Comparison of ENCODE assay signal across 37 cellular contexts in genomic region chr10:61406282-61406681, GRCh38. TPM values are rescaled to one million over a fixed set of nuclear protein-coding genes. Genes with fewer than 3 reads are reported as not detected.
"Had no signal": no experiment of that assay in that cellular context is flagged by ENCODE, and none has a peak within 500 bp of the region (broad histone marks: within the 10 kb centered on the region; RNA-seq: fewer than 3 reads in every experiment).

No MANE protein-coding gene starts in this region.

- FAIRE-seq: bronchial epithelial cell, RCC 7860, TTC549 had no signal

- H3K9me3 ChIP-seq: MG63 had no signal

- H3K36me3 ChIP-seq: MG63 had no signal

- H3K4me3 Mint-ChIP-seq: activated CD4-positive, alpha-beta T cell treated with anti-CD3 and anti-CD28 coated beads, Interleukin-2, amount 10 ng/mL, durations not matched to agents 24 days and 14 days; activated CD8-positive, alpha-beta T cell treated with anti-CD3 and anti-CD28 coated beads for 36 hours; activated T-cell treated with anti-CD3 and anti-CD28 coated beads, Interleukin-2, amount 50 U/mL, for 72 hours; activated T-helper 17 cell treated with anti-CD3 and anti-CD28 coated beads, Interleukin-2, amount 50 U/mL, for 72 hours; brain; T-helper 1 cell treated with Interleukin-12 subunit alpha and Interleukin-12 subunit beta and Interleukin-4 antibody, amounts not matched to agents 30 μg/mL and 1 μg/mL, for 36 hours; T-helper 2 cell treated with Interferon-gamma antibody and Interleukin-4, amounts not matched to agents 5 μg/mL and 100 μg/mL, for 36 hours had no signal

- H3K27me3 ChIP-seq: MG63 had no signal

- DNase-seq: activated CD4-positive, alpha-beta T cell treated with anti-CD3 and anti-CD28 coated beads, Interleukin-2, amount 10 ng/mL, durations not matched to agents 24 days and 14 days; activated CD4-positive, alpha-beta T cell treated with anti-CD3 and anti-CD28 coated beads, Interleukin-2, amount 50 U/mL, for 4 hours; activated CD8-positive, alpha-beta T cell treated with anti-CD3 and anti-CD28 coated beads for 36 hours; activated effector memory CD4-positive, alpha-beta T cell treated with anti-CD3 and anti-CD28 coated beads, Interleukin-2, amount 50 U/mL, for 16 hours; activated naive CD4-positive, alpha-beta T cell treated with Interleukin-2 at 50 U/mL for 16 hours; activated T-cell treated with anti-CD3 and anti-CD28 coated beads, Interleukin-2, amount 50 U/mL, for 1 hour; activated T-cell treated with anti-CD3 and anti-CD28 coated beads, Interleukin-2, amount 50 U/mL, for 72 hours; anterior cingulate cortex; caudate nucleus; cerebellar nuclear complex; Kasumi-1; MG63; MV-4-11; NCI-H1092; NCI-H1436 treated with DMSO at 0.1 percent for 48 hours; NCI-H187; NCI-H2029 treated with DMSO at 0.1 percent for 48 hours; NCI-H2107; NCI-H2171; NCI-H510A; NCI-H526; NCI-H748 treated with DMSO at 0.1 percent for 48 hours; NK-92 treated with Interleukin-12 subunit alpha and Interleukin-12 subunit beta, amount 100 ng/mL, for 24 hours; PC-3; SIG-M5 had no signal

- H3K4me3 ChIP-seq: MG63 had no signal

- H3K27ac Mint-ChIP-seq: activated CD4-positive, alpha-beta T cell treated with anti-CD3 and anti-CD28 coated beads, Interleukin-2, amount 10 ng/mL, durations not matched to agents 24 days and 14 days; activated CD8-positive, alpha-beta T cell treated with anti-CD3 and anti-CD28 coated beads for 36 hours; activated naive CD4-positive, alpha-beta T cell treated with anti-CD3 and anti-CD28 coated beads, Interleukin-2, amount 50 U/mL, for 72 hours; activated T-cell treated with anti-CD3 and anti-CD28 coated beads, Interleukin-2, amount 50 U/mL, for 72 hours; activated T-helper 17 cell treated with anti-CD3 and anti-CD28 coated beads, Interleukin-2, amount 50 U/mL, for 72 hours; brain; T-helper 1 cell treated with Interleukin-12 subunit alpha and Interleukin-12 subunit beta and Interleukin-4 antibody, amounts not matched to agents 30 μg/mL and 1 μg/mL, for 36 hours; T-helper 2 cell treated with Interferon-gamma antibody and Interleukin-4, amounts not matched to agents 5 μg/mL and 100 μg/mL, for 36 hours had no signal

- H3K4me1 Mint-ChIP-seq: activated CD4-positive, alpha-beta T cell treated with anti-CD3 and anti-CD28 coated beads, Interleukin-2, amount 10 ng/mL, durations not matched to agents 24 days and 14 days; activated T-helper 17 cell treated with anti-CD3 and anti-CD28 coated beads, Interleukin-2, amount 50 U/mL, for 72 hours had no signal

- ATAC-seq: activated CD8-positive, alpha-beta T cell treated with anti-CD3 and anti-CD28 coated beads for 36 hours; activated naive CD4-positive, alpha-beta T cell treated with anti-CD3 and anti-CD28 coated beads, Interleukin-2, amount 50 U/mL, for 72 hours; activated T-cell treated with anti-CD3 and anti-CD28 coated beads, Interleukin-2, amount 50 U/mL, for 72 hours; activated T-helper 17 cell treated with anti-CD3 and anti-CD28 coated beads, Interleukin-2, amount 50 U/mL, for 72 hours; PC-3; Right ventricle myocardium inferior had no signal

- H3K27ac ChIP-seq: RWPE1 had no signal

- H3K36me3 Mint-ChIP-seq: activated naive CD4-positive, alpha-beta T cell treated with anti-CD3 and anti-CD28 coated beads, Interleukin-2, amount 50 U/mL, for 72 hours; brain had no signal

- H3K27me3 Mint-ChIP-seq: brain had no signal

- H3K9me3 Mint-ChIP-seq: activated CD4-positive, alpha-beta T cell treated with anti-CD3 and anti-CD28 coated beads, Interleukin-2, amount 10 ng/mL, durations not matched to agents 24 days and 14 days; activated CD8-positive, alpha-beta T cell treated with anti-CD3 and anti-CD28 coated beads for 36 hours; activated naive CD4-positive, alpha-beta T cell treated with anti-CD3 and anti-CD28 coated beads, Interleukin-2, amount 50 U/mL, for 72 hours; activated T-cell treated with anti-CD3 and anti-CD28 coated beads, Interleukin-2, amount 50 U/mL, for 72 hours; activated T-helper 17 cell treated with anti-CD3 and anti-CD28 coated beads, Interleukin-2, amount 50 U/mL, for 72 hours; brain; T-helper 1 cell treated with Interleukin-12 subunit alpha and Interleukin-12 subunit beta and Interleukin-4 antibody, amounts not matched to agents 30 μg/mL and 1 μg/mL, for 36 hours; T-helper 2 cell treated with Interferon-gamma antibody and Interleukin-4, amounts not matched to agents 5 μg/mL and 100 μg/mL, for 36 hours had no signal

RNA-seq across cellular contexts. Expression of gene TMEM26, which starts 46.9 kb away (rescaled TPM):
- total RNA-seq: activated CD4-positive, alpha-beta T cell treated with anti-CD3 and anti-CD28 coated beads, Interleukin-2, amount 10 ng/mL, durations not matched to agents 24 days and 14 days; activated CD8-positive, alpha-beta memory T cell treated with anti-CD3 and anti-CD28 coated beads for 36 hours; activated CD8-positive, alpha-beta T cell treated with anti-CD3 and anti-CD28 coated beads for 36 hours; activated naive CD4-positive, alpha-beta T cell treated with anti-CD3 and anti-CD28 coated beads, Interleukin-2, amount 50 U/mL, for 72 hours; activated T-cell treated with anti-CD3 and anti-CD28 coated beads, Interleukin-2, amount 50 U/mL, for 72 hours; activated T-helper 17 cell treated with anti-CD3 and anti-CD28 coated beads, Interleukin-2, amount 50 U/mL, for 72 hours; PC-3; SK-MEL-5 had no signal
